ENCODE assay signal across 1 cellular context in genomic region chr17:39753514-39754160, GRCh38.
TF ChIP-seq lines count a peak whose summit lies in the region.

No MANE protein-coding gene starts in this region.

TF ChIP-seq in HEK293, 187 proteins besides CTCF, POLR2A, EP300 and RAD21 (continued from another document):
- TF ChIP-seq ZNF600 (tag by site-specific recombination; IDR thresholded peaks at IDR 0.05) (no peak), KLF8 (tag by site-specific recombination; IDR thresholded peaks at IDR 0.05) (no peak), ZSCAN23 (tag by site-specific recombination; IDR thresholded peaks at IDR 0.05) (no peak), ZNF621 (tag by site-specific recombination; IDR thresholded peaks at IDR 0.05) (no peak), ZNF416 (tag by site-specific recombination; IDR thresholded peaks at IDR 0.05) (no peak)
TF ChIP-seq in HEK293: peak in this region for 3.
